Comparison of ENCODE assay signal across 22 cellular contexts in genomic region chr9:136249881-136250559, GRCh38. TPM values are rescaled to one million over a fixed set of nuclear protein-coding genes. Genes with fewer than 3 reads are reported as not detected.
A peak's percentile ranks its signal among the peaks of the same experiment; 100 is the strongest.
DNase-seq lines count a peak whose midpoint lies in the region; ATAC-seq and TF ChIP-seq lines count a peak whose summit lies in the region.
"Had no signal": no experiment of that assay in that cellular context is flagged by ENCODE, and none has a peak within 500 bp of the region (broad histone marks: within the 10 kb centered on the region; RNA-seq: fewer than 3 reads in every experiment).

No MANE protein-coding gene starts in this region.

- TF ChIP-seq POLR2A in gastroesophageal sphincter (IDR thresholded peaks at IDR 0.05) (no peak), uterus (IDR thresholded peaks at IDR 0.05) (no peak)

- H3K9me3 Mint-ChIP-seq in brain: peaks cover 0 to 5% (median 0%) of the 10 kb centered on the region in 5 experiments
- H3K9me3 Mint-ChIP-seq: activated naive CD8-positive, alpha-beta T cell treated with anti-CD3 and anti-CD28 coated beads for 36 hours; stimulated activated effector memory CD8-positive, alpha-beta T cell treated with anti-CD3 and anti-CD28 coated beads, Interleukin-12 subunit alpha, Interleukin-12 subunit beta, amount 100 ng/mL, for 72 hours had no signal

- TF ChIP-seq EP300 in gastroesophageal sphincter (IDR thresholded peaks at IDR 0.05): no peak

- peak; percentile 91 for DNase-seq in DMS53 (lab: John Stamatoyannopoulos, UW)
- DNase-seq in NCI-H1092 (lab: John Stamatoyannopoulos, UW): peak; percentile 67
- peak; percentile 83 for DNase-seq in NCI-H510A (lab: John Stamatoyannopoulos, UW)
- DNase-seq in uterus: no peak
- DNase-seq: activated CD4-positive, alpha-beta T cell treated with anti-CD3 and anti-CD28 coated beads for 1 hour; activated CD8-positive, alpha-beta memory T cell treated with anti-CD3 and anti-CD28 coated beads for 24 hours; activated naive CD8-positive, alpha-beta T cell treated with anti-CD3 and anti-CD28 coated beads for 36 hours; cortex of kidney; Kasumi-1; NCI-H1048; sigmoid colon; T1000 had no signal

- H3K27me3 Mint-ChIP-seq in brain: peaks cover 7% of the 10 kb centered on the region
- H3K27me3 Mint-ChIP-seq: activated naive CD8-positive, alpha-beta T cell treated with anti-CD3 and anti-CD28 coated beads for 36 hours had no signal

- no peaks in the 10 kb centered on the region for H3K9me3 ChIP-seq in gastroesophageal sphincter
- H3K9me3 ChIP-seq in uterus: no peaks in the 10 kb centered on the region
- H3K9me3 ChIP-seq: sigmoid colon, thoracic aorta had no signal

- H3K4me3 Mint-ChIP-seq in brain: no peak overlapping the region
- H3K4me3 Mint-ChIP-seq: activated naive CD8-positive, alpha-beta T cell treated with anti-CD3 and anti-CD28 coated beads for 36 hours; stimulated activated effector memory CD8-positive, alpha-beta T cell treated with anti-CD3 and anti-CD28 coated beads, Interleukin-12 subunit alpha, Interleukin-12 subunit beta, amount 100 ng/mL, for 72 hours had no signal

- H3K36me3 Mint-ChIP-seq in brain: no peaks in the 10 kb centered on the region
- H3K36me3 Mint-ChIP-seq: activated naive CD8-positive, alpha-beta T cell treated with anti-CD3 and anti-CD28 coated beads for 36 hours had no signal

- H3K27me3 ChIP-seq in gastroesophageal sphincter: peaks cover 28% of the 10 kb centered on the region
- H3K27me3 ChIP-seq in uterus: no peaks in the 10 kb centered on the region

- intact Hi-C loops in uterus (cut with DNase I; ENCODE audit: low total_unique reads): no loop called here

- ATAC-seq in gastroesophageal sphincter (no peak), HG03159 (IDR thresholded peaks at IDR 0.05; ENCODE audit: unreplicated experiment) (no peak)
- ATAC-seq: Panc1; SK-N-SH treated with all-trans-retinoic acid at 6 μM for 48 hours; stimulated activated effector memory CD8-positive, alpha-beta T cell treated with anti-CD3 and anti-CD28 coated beads, Interleukin-12 subunit alpha, Interleukin-12 subunit beta, amount 100 ng/mL, for 72 hours had no signal

- H3K27ac Mint-ChIP-seq in brain: peak overlapping the region in 3 of 5 experiments; percentile 33 to 67 (median 58)
- H3K27ac Mint-ChIP-seq: activated naive CD8-positive, alpha-beta T cell treated with anti-CD3 and anti-CD28 coated beads for 36 hours; stimulated activated effector memory CD8-positive, alpha-beta T cell treated with anti-CD3 and anti-CD28 coated beads, Interleukin-12 subunit alpha, Interleukin-12 subunit beta, amount 100 ng/mL, for 72 hours had no signal

- H3K4me1 ChIP-seq in gastroesophageal sphincter: peaks cover 0 to 9% (median 2%) of the 10 kb centered on the region in 3 donors
- peaks cover 0 to under 1% of the 10 kb centered on the region in 2 donors for H3K4me1 ChIP-seq in uterus

- WGBS in gastroesophageal sphincter (ENCODE audit: low coverage in 1 of 2), 2 donors: 58 to 64% methylated on average over 13 to 19 of the region's 30 CpGs

- TF ChIP-seq CTCF in brain (conservative IDR thresholded peaks at IDR 0.05) (no peak), gastroesophageal sphincter (IDR thresholded peaks at IDR 0.05) (no peak), uterus (IDR thresholded peaks at IDR 0.05) (no peak)

- H3K27ac ChIP-seq in gastroesophageal sphincter (no peak overlapping the region), uterus (no peak overlapping the region)
- H3K27ac ChIP-seq: sigmoid colon, thoracic aorta had no signal

- H3K36me3 ChIP-seq in gastroesophageal sphincter: no peaks in the 10 kb centered on the region
- H3K36me3 ChIP-seq in uterus: no peaks in the 10 kb centered on the region
- H3K36me3 ChIP-seq: sigmoid colon, thoracic aorta had no signal

- peaks cover 39% of the 10 kb centered on the region for H3K4me1 Mint-ChIP-seq in brain

- H3K4me3 ChIP-seq in gastroesophageal sphincter (no peak overlapping the region), uterus (no peak overlapping the region)
- H3K4me3 ChIP-seq: lung, sigmoid colon, thoracic aorta had no signal

RNA-seq across cellular contexts. Expression of gene QSOX2, which starts 4.4 kb away (rescaled TPM):
- polyA plus RNA-seq in brain (ENCODE audit: insufficient read depth, low read depth, low replicate concordance): 33.2 TPM
- total RNA-seq in gastroesophageal sphincter: 1 to 10 TPM; 3.4 to 7.2 (median 5.2) TPM
- 10 to 100 TPM in 2 of 4 donors, 1 to 10 TPM in 2; 5.6 to 13.1 (median 9.2) TPM for total RNA-seq in uterus

RNA-seq across cellular contexts. Expression of gene LHX3, which starts 45.1 kb away (rescaled TPM):
- polyA plus RNA-seq in brain (ENCODE audit: insufficient read depth, low read depth, low replicate concordance): 1.6 TPM
- total RNA-seq in gastroesophageal sphincter (not detected), uterus (not detected)
- total RNA-seq: activated naive CD8-positive, alpha-beta T cell treated with anti-CD3 and anti-CD28 coated beads for 36 hours; HT1080; lung; omental fat pad; sigmoid colon; thoracic aorta had no signal
- polyA plus RNA-seq: lung, sigmoid colon had no signal

RNA-seq across cellular contexts. Expression of gene CCDC187, which starts 53.9 kb away (rescaled TPM):
- 5.3 TPM for polyA plus RNA-seq in brain (ENCODE audit: insufficient read depth, low read depth, low replicate concordance)
- total RNA-seq in gastroesophageal sphincter: not detected
- 1 to 10 TPM in 2 of 4 donors, under 1 TPM in 2; 0.27 to 5.1 (median 2.2) TPM for total RNA-seq in uterus
- total RNA-seq: activated naive CD8-positive, alpha-beta T cell treated with anti-CD3 and anti-CD28 coated beads for 36 hours; omental fat pad; sigmoid colon; thoracic aorta had no signal

Comparison
In these comparisons a context has a peak if more than half of its experiments do, and no peak if none do; other contexts are left out.
1. DNase-seq: peak in DMS53 (single experiment), NCI-H1092 (single experiment) and NCI-H510A (single experiment); none in uterus (0 of 2).